40 cellular contexts compared by ENCODE assay signal in genomic region chr2:170250584-170250983, GRCh38.
"Had no signal": no experiment of that assay in that cellular context is flagged by ENCODE, and none has a peak within 500 bp of the region (broad histone marks: within the 10 kb centered on the region; RNA-seq: fewer than 3 reads in every experiment).

No MANE protein-coding gene starts in this region.

- H3K4me1 Mint-ChIP-seq: activated naive CD4-positive, alpha-beta T cell treated with anti-CD3 and anti-CD28 coated beads, Interleukin-2, amount 10 ng/mL, durations not matched to agents 7 days and 5 days; activated naive CD4-positive, alpha-beta T cell treated with anti-CD3 and anti-CD28 coated beads, Interleukin-2, amount 50 U/mL, for 24 hours; activated naive CD8-positive, alpha-beta T cell treated with anti-CD3 and anti-CD28 coated beads for 36 hours; activated naive CD8-positive, alpha-beta T cell treated with anti-CD3 and anti-CD28 coated beads, Interleukin-2, amount 10 ng/mL, durations not matched to agents 7 days and 5 days; activated naive CD8-positive, alpha-beta T cell treated with anti-CD3 and anti-CD28 coated beads, Interleukin-2, amount 50 U/mL, for 24 hours; activated T-helper 17 cell treated with anti-CD3 and anti-CD28 coated beads, Interleukin-2, amount 50 U/mL, for 72 hours; brain; central memory CD8-positive, alpha-beta T cell had no signal

- H3K4me1 ChIP-seq: adrenal gland, ascending aorta, body of pancreas, breast epithelium had no signal

- H3K27me3 ChIP-seq: adrenal gland, ascending aorta, body of pancreas, brain microvascular endothelial cell, breast epithelium had no signal

- H3K27ac Mint-ChIP-seq: activated naive CD4-positive, alpha-beta T cell treated with anti-CD3 and anti-CD28 coated beads for 36 hours; activated naive CD4-positive, alpha-beta T cell treated with anti-CD3 and anti-CD28 coated beads, Interleukin-2, amount 10 ng/mL, durations not matched to agents 7 days and 5 days; activated naive CD4-positive, alpha-beta T cell treated with anti-CD3 and anti-CD28 coated beads, Interleukin-2, amount 50 U/mL, for 24 hours; activated naive CD4-positive, alpha-beta T cell treated with anti-CD3 and anti-CD28 coated beads, Interleukin-2, amount 50 U/mL, for 72 hours; activated naive CD8-positive, alpha-beta T cell; activated naive CD8-positive, alpha-beta T cell treated with anti-CD3 and anti-CD28 coated beads for 36 hours; activated naive CD8-positive, alpha-beta T cell treated with anti-CD3 and anti-CD28 coated beads, Interleukin-2, amount 10 ng/mL, durations not matched to agents 7 days and 5 days; activated naive CD8-positive, alpha-beta T cell treated with anti-CD3 and anti-CD28 coated beads, Interleukin-2, amount 50 U/mL, for 24 hours; activated T-cell treated with anti-CD3 and anti-CD28 coated beads, Interleukin-2, amount 50 U/mL, for 24 hours; activated T-cell treated with anti-CD3 and anti-CD28 coated beads, Interleukin-2, amount 50 U/mL, for 72 hours; activated T-helper 1 cell treated with anti-CD3 and anti-CD28 coated beads, Interleukin-12 subunit alpha, Interleukin-12 subunit beta, Interleukin-2, Interleukin-4 antibody, amounts not matched to agents 30 ng/mL and 10 ng/mL and 1 ng/mL, durations not matched to agents 14 hours and 24 hours and 36 hours; activated T-helper 17 cell treated with anti-CD3 and anti-CD28 coated beads, Interleukin-2, amount 50 U/mL, for 72 hours; activated T-helper 2 cell treated with anti-CD3 and anti-CD28 coated beads, Interferon-gamma antibody, Interleukin-2, Interleukin-4, amounts not matched to agents 10 μg/mL and 5 μg/mL and 100 μg/mL, durations not matched to agents 14 hours and 24 hours and 36 hours; brain had no signal

- ATAC-seq: activated naive CD4-positive, alpha-beta T cell treated with anti-CD3 and anti-CD28 coated beads, Interleukin-2, amount 50 U/mL, for 72 hours; activated naive CD8-positive, alpha-beta T cell treated with anti-CD3 and anti-CD28 coated beads, Interleukin-2, amount 50 U/mL, for 24 hours; activated T-cell treated with anti-CD3 and anti-CD28 coated beads, Interleukin-2, amount 50 U/mL, for 4 hours; activated T-cell treated with anti-CD3 and anti-CD28 coated beads, Interleukin-2, amount 50 U/mL, for 72 hours; activated T-helper 17 cell treated with anti-CD3 and anti-CD28 coated beads, Interleukin-2, amount 50 U/mL, for 72 hours; body of pancreas had no signal

- H3K4me3 ChIP-seq: adrenal gland, ascending aorta, body of pancreas, breast epithelium, cardiac muscle cell had no signal

- FAIRE-seq: astrocyte, bronchial epithelial cell had no signal

- H3K9me3 Mint-ChIP-seq: activated naive CD4-positive, alpha-beta T cell treated with anti-CD3 and anti-CD28 coated beads for 36 hours; activated naive CD4-positive, alpha-beta T cell treated with anti-CD3 and anti-CD28 coated beads, Interleukin-2, amount 10 ng/mL, durations not matched to agents 7 days and 5 days; activated naive CD4-positive, alpha-beta T cell treated with anti-CD3 and anti-CD28 coated beads, Interleukin-2, amount 50 U/mL, for 24 hours; activated naive CD4-positive, alpha-beta T cell treated with anti-CD3 and anti-CD28 coated beads, Interleukin-2, amount 50 U/mL, for 72 hours; activated naive CD8-positive, alpha-beta T cell treated with anti-CD3 and anti-CD28 coated beads for 36 hours; activated naive CD8-positive, alpha-beta T cell treated with anti-CD3 and anti-CD28 coated beads, Interleukin-2, amount 10 ng/mL, durations not matched to agents 7 days and 5 days; activated naive CD8-positive, alpha-beta T cell treated with anti-CD3 and anti-CD28 coated beads, Interleukin-2, amount 50 U/mL, for 24 hours; activated T-cell treated with anti-CD3 and anti-CD28 coated beads, Interleukin-2, amount 50 U/mL, for 24 hours; activated T-cell treated with anti-CD3 and anti-CD28 coated beads, Interleukin-2, amount 50 U/mL, for 4 hours; activated T-cell treated with anti-CD3 and anti-CD28 coated beads, Interleukin-2, amount 50 U/mL, for 72 hours; activated T-helper 1 cell treated with anti-CD3 and anti-CD28 coated beads, Interleukin-12 subunit alpha, Interleukin-12 subunit beta, Interleukin-2, Interleukin-4 antibody, amounts not matched to agents 30 ng/mL and 10 ng/mL and 1 ng/mL, durations not matched to agents 14 hours and 24 hours and 36 hours; activated T-helper 2 cell treated with anti-CD3 and anti-CD28 coated beads, Interferon-gamma antibody, Interleukin-2, Interleukin-4, amounts not matched to agents 10 μg/mL and 5 μg/mL and 100 μg/mL, durations not matched to agents 14 hours and 24 hours and 36 hours; central memory CD8-positive, alpha-beta T cell had no signal

- H3K4me3 Mint-ChIP-seq: activated naive CD4-positive, alpha-beta T cell treated with anti-CD3 and anti-CD28 coated beads for 36 hours; activated naive CD4-positive, alpha-beta T cell treated with anti-CD3 and anti-CD28 coated beads, Interleukin-2, amount 10 ng/mL, durations not matched to agents 7 days and 5 days; activated naive CD4-positive, alpha-beta T cell treated with anti-CD3 and anti-CD28 coated beads, Interleukin-2, amount 50 U/mL, for 24 hours; activated naive CD8-positive, alpha-beta T cell; activated naive CD8-positive, alpha-beta T cell treated with anti-CD3 and anti-CD28 coated beads for 36 hours; activated naive CD8-positive, alpha-beta T cell treated with anti-CD3 and anti-CD28 coated beads, Interleukin-2, amount 10 ng/mL, durations not matched to agents 7 days and 5 days; activated naive CD8-positive, alpha-beta T cell treated with anti-CD3 and anti-CD28 coated beads, Interleukin-2, amount 50 U/mL, for 24 hours; activated T-cell treated with anti-CD3 and anti-CD28 coated beads, Interleukin-2, amount 50 U/mL, for 24 hours; activated T-cell treated with anti-CD3 and anti-CD28 coated beads, Interleukin-2, amount 50 U/mL, for 4 hours; activated T-cell treated with anti-CD3 and anti-CD28 coated beads, Interleukin-2, amount 50 U/mL, for 72 hours; activated T-helper 1 cell treated with anti-CD3 and anti-CD28 coated beads, Interleukin-12 subunit alpha, Interleukin-12 subunit beta, Interleukin-2, Interleukin-4 antibody, amounts not matched to agents 30 ng/mL and 10 ng/mL and 1 ng/mL, durations not matched to agents 14 hours and 24 hours and 36 hours; activated T-helper 17 cell treated with anti-CD3 and anti-CD28 coated beads, Interleukin-2, amount 50 U/mL, for 72 hours; brain; central memory CD8-positive, alpha-beta T cell had no signal

- DNase-seq: activated effector memory CD4-positive, alpha-beta T cell treated with anti-CD3 and anti-CD28 coated beads, Interleukin-2, amount 50 U/mL, for 16 hours; activated effector memory CD4-positive, alpha-beta T cell treated with Interleukin-2 at 50 U/mL for 16 hours; activated gamma-delta T cell; activated gamma-delta T cell treated with Interleukin-2 at 50 U/mL for 16 hours; activated naive CD4-positive, alpha-beta T cell; activated naive CD4-positive, alpha-beta T cell treated with anti-CD3 and anti-CD28 coated beads for 36 hours; activated naive CD4-positive, alpha-beta T cell treated with anti-CD3 and anti-CD28 coated beads, Interleukin-2, amount 10 ng/mL, durations not matched to agents 7 days and 5 days; activated naive CD4-positive, alpha-beta T cell treated with anti-CD3 and anti-CD28 coated beads, Interleukin-2, amount 50 U/mL, for 16 hours; activated naive CD4-positive, alpha-beta T cell treated with Interleukin-2 at 50 U/mL for 16 hours; activated naive CD8-positive, alpha-beta T cell treated with anti-CD3 and anti-CD28 coated beads for 36 hours; activated naive CD8-positive, alpha-beta T cell treated with anti-CD3 and anti-CD28 coated beads, Interleukin-2, amount 10 ng/mL, durations not matched to agents 7 days and 5 days; activated naive CD8-positive, alpha-beta T cell treated with anti-CD3 and anti-CD28 coated beads, Interleukin-2, amount 50 U/mL, for 24 hours; activated T-cell treated with anti-CD3 and anti-CD28 coated beads, Interleukin-2, amount 50 U/mL, for 1 hour; activated T-cell treated with anti-CD3 and anti-CD28 coated beads, Interleukin-2, amount 50 U/mL, for 24 hours; activated T-cell treated with anti-CD3 and anti-CD28 coated beads, Interleukin-2, amount 50 U/mL, for 4 hours; activated T-cell treated with anti-CD3 and anti-CD28 coated beads, Interleukin-2, amount 50 U/mL, for 48 hours; activated T-cell treated with anti-CD3 and anti-CD28 coated beads, Interleukin-2, amount 50 U/mL, for 72 hours; adrenal gland; amniotic stem cell; amygdala; anterior cingulate cortex; aorta; body of pancreas; brain microvascular endothelial cell; caudate nucleus; central memory CD4-positive, alpha-beta T cell; cerebellar nuclear complex had no signal

- H3K9me3 ChIP-seq: adrenal gland, ascending aorta, body of pancreas, breast epithelium had no signal

- H3K36me3 Mint-ChIP-seq: activated naive CD4-positive, alpha-beta T cell treated with anti-CD3 and anti-CD28 coated beads, Interleukin-2, amount 10 ng/mL, durations not matched to agents 7 days and 5 days; activated naive CD4-positive, alpha-beta T cell treated with anti-CD3 and anti-CD28 coated beads, Interleukin-2, amount 50 U/mL, for 24 hours; activated naive CD4-positive, alpha-beta T cell treated with anti-CD3 and anti-CD28 coated beads, Interleukin-2, amount 50 U/mL, for 72 hours; activated naive CD8-positive, alpha-beta T cell; activated naive CD8-positive, alpha-beta T cell treated with anti-CD3 and anti-CD28 coated beads for 36 hours; activated naive CD8-positive, alpha-beta T cell treated with anti-CD3 and anti-CD28 coated beads, Interleukin-2, amount 10 ng/mL, durations not matched to agents 7 days and 5 days; brain had no signal

- H3K27ac ChIP-seq: adrenal gland, ascending aorta, body of pancreas, brain microvascular endothelial cell, breast epithelium, cardiac muscle cell had no signal

- H3K36me3 ChIP-seq: adrenal gland, ascending aorta, brain microvascular endothelial cell, breast epithelium, cardiac muscle cell had no signal
